In genomic region chr3:8963137-8963853, GRCh38 we compare ENCODE assay signal across 8 cellular contexts. TPM values are rescaled to one million over a fixed set of nuclear protein-coding genes. Genes with fewer than 3 reads are reported as not detected.
DNase-seq lines count a peak whose midpoint lies in the region; ATAC-seq and TF ChIP-seq lines count a peak whose summit lies in the region.

RAD18 (minus strand) TSS chr3:8963472; CDS start chr3:8963385, 87 bp downstream.

- H3K27me3 ChIP-seq in BJ (ENCODE audit: control insufficient read depth, insufficient read depth, low read length) = no peaks in the 10 kb centered on the region
- H3K27me3 ChIP-seq in colonic mucosa = no peaks in the 10 kb centered on the region

- DNase-seq in BJ (ENCODE audit: low read depth) = peak; percentile 37
- peak; percentile 75 for DNase-seq in GM19240 (ENCODE audit: insufficient read length, low spot score)
- peak; percentile 78 to 93 for DNase-seq in NCI-H526 (lab: John Stamatoyannopoulos, UW)
- peak; percentile 90 to 91 for DNase-seq in activated CD4-positive, alpha-beta T cell treated with anti-CD3 and anti-CD28 coated beads for 4 hours
- DNase-seq in colonic mucosa = peak; percentile 94
- peak; percentile 88 to 96 for DNase-seq in left colon
- peak; percentile 84 to 87 for DNase-seq in stimulated activated CD4-positive, alpha-beta T cell treated with anti-CD3 and anti-CD28 coated beads, Interleukin-1b, Interleukin-23, amount 100 ng/mL, for 4 hours (ENCODE audit: low read depth in 2 of 2)

- peak within 1 kb of the TSS; percentile 73 for H3K4me3 ChIP-seq in BJ (ENCODE audit: low read depth, low read length)
- peak within 1 kb of the TSS; percentile 86 for H3K4me3 ChIP-seq in colonic mucosa

- intact Hi-C loops in colonic mucosa (cut with DNase I) (no loop called here), left colon (cut with DNase I, micrococcal nuclease) (no loop called here)

- H3K4me1 ChIP-seq in colonic mucosa = peaks cover 7% of the 10 kb centered on the region

- H3K36me3 ChIP-seq in BJ (ENCODE audit: control insufficient read depth, insufficient read depth, low read length) = no peaks in the 10 kb centered on the region
- H3K36me3 ChIP-seq in colonic mucosa = no peaks in the 10 kb centered on the region

- TF ChIP-seq CTCF in BJ (IDR thresholded peaks at IDR 0.05; ENCODE audit: insufficient read depth, low read depth, low read length) = no peak
- no peak for TF ChIP-seq CTCF in colonic mucosa (IDR thresholded peaks at IDR 0.05)

- POLR2A ChIA-PET in BJ (lab: Charles Lee) = no interaction called here

- no peaks in the 10 kb centered on the region for H3K9me3 ChIP-seq in colonic mucosa

- H3K27ac ChIP-seq in colonic mucosa = peak within 1 kb of the TSS; percentile 81

- ATAC-seq in HG03457 (IDR thresholded peaks at IDR 0.05; ENCODE audit: unreplicated experiment) = peak; percentile 71
- peak; percentile 69 for ATAC-seq in left colon

- H3K9ac ChIP-seq in colonic mucosa (ENCODE audit: low read depth in 2 of 2, low read length in 2 of 2) = peak within 1 kb of the TSS; percentile 57 to 68

- CTCF ChIA-PET in BJ (lab: Yijun Ruan, JAX) = interaction anchor here (1.5 to 2.4 kb wide), 2 partner anchors 12 to 193 kb away, joined by 3 to 9 read pairs; partner anchors contain the start of gene OXTR

RNA-seq across cellular contexts. Expression of gene RAD18, which starts in this region (rescaled TPM):
- polyA plus RNA-seq in BJ (2011; rRNA removed) = 13.8 and 17.4 TPM in 2 replicates
- polyA minus RNA-seq in BJ (2011; rRNA and poly(A)+ RNA removed) = 10.1 and 12.9 TPM in 2 replicates
- total RNA-seq in colonic mucosa = 10 to 100 TPM; 12.2 to 25.9 TPM
- total RNA-seq in left colon = 10 to 100 TPM; 10.6 to 11.1 TPM

Comparison
In these comparisons a context has a peak if more than half of its experiments do, and no peak if none do; other contexts are left out.
1. Peak in every context shown above with its lines: DNase-seq, ATAC-seq, H3K4me3 ChIP-seq and H3K27ac ChIP-seq.
2. DNase-seq: peak in every context shown above with its lines; median percentile 94 in colonic mucosa; 92 in left colon; 90 in activated CD4-positive, alpha-beta T cell treated with anti-CD3 and anti-CD28 coated beads for 4 hours; 86 in NCI-H526; 86 in stimulated activated CD4-positive, alpha-beta T cell treated with anti-CD3 and anti-CD28 coated beads, Interleukin-1b, Interleukin-23, amount 100 ng/mL, for 4 hours; 75 in GM19240; 37 in BJ.